In genomic region chr2:181682795-181683517, GRCh38 we compare ENCODE assay signal across 10 cellular contexts. TPM values are rescaled to one million over a fixed set of nuclear protein-coding genes. Genes with fewer than 3 reads are reported as not detected.
DNase-seq lines count a peak whose midpoint lies in the region; ATAC-seq and TF ChIP-seq lines count a peak whose summit lies in the region.
"Had no signal": no experiment of that assay in that cellular context is flagged by ENCODE, and none has a peak within 500 bp of the region (broad histone marks: within the 10 kb centered on the region; RNA-seq: fewer than 3 reads in every experiment).

No MANE protein-coding gene starts in this region.

- no peak for ATAC-seq in GM21526 (IDR thresholded peaks at IDR 0.05; ENCODE audit: low FRiP score, unreplicated experiment)
- ATAC-seq: heart left ventricle had no signal

- peak overlapping the region; percentile 46 for H3K4me3 Mint-ChIP-seq in activated CD4-positive, alpha-beta T cell treated with anti-CD3 and anti-CD28 coated beads, Interleukin-2, amount 10 ng/mL, durations not matched to agents 24 days and 14 days
- H3K4me3 Mint-ChIP-seq in glutamatergic neuron (ENCODE audit: unreplicated experiment), result peak overlapping the region; percentile 95

- no peak for TF ChIP-seq POLR2A in spleen (IDR thresholded peaks at IDR 0.05)

- H3K4me3 ChIP-seq in WERI-Rb-1 (ENCODE audit: low read depth, low read length) (peak overlapping the region; percentile 91), spleen (peak overlapping the region in 5 of 8 donors; percentile 12 to 60 (median 17))

- peak overlapping the region; percentile 64 for H3K27ac Mint-ChIP-seq in activated CD4-positive, alpha-beta T cell treated with anti-CD3 and anti-CD28 coated beads, Interleukin-2, amount 10 ng/mL, durations not matched to agents 24 days and 14 days
- H3K27ac Mint-ChIP-seq in glutamatergic neuron (ENCODE audit: unreplicated experiment), result peak overlapping the region; percentile 99

- peaks cover 16 to 65% (median 46%) of the 10 kb centered on the region in 6 donors for H3K4me1 ChIP-seq in spleen

- peaks cover 13% of the 10 kb centered on the region for H3K36me3 Mint-ChIP-seq in activated CD4-positive, alpha-beta T cell treated with anti-CD3 and anti-CD28 coated beads, Interleukin-2, amount 10 ng/mL, durations not matched to agents 24 days and 14 days (ENCODE audit: low read depth)
- H3K36me3 Mint-ChIP-seq in glutamatergic neuron (ENCODE audit: unreplicated experiment), result peaks cover 5% of the 10 kb centered on the region

- H3K9me3 ChIP-seq in WERI-Rb-1 (ENCODE audit: severe bottlenecking) (no peaks in the 10 kb centered on the region), spleen (peaks cover 0 to 12% (median 0%) of the 10 kb centered on the region in 8 donors)
- H3K9me3 ChIP-seq: heart left ventricle, right atrium auricular region had no signal

- H3K27me3 Mint-ChIP-seq in activated CD4-positive, alpha-beta T cell treated with anti-CD3 and anti-CD28 coated beads, Interleukin-2, amount 10 ng/mL, durations not matched to agents 24 days and 14 days, result peaks cover 90% of the 10 kb centered on the region
- H3K27me3 Mint-ChIP-seq in glutamatergic neuron (ENCODE audit: unreplicated experiment), result peaks cover 41% of the 10 kb centered on the region

- peaks cover 37% of the 10 kb centered on the region for H3K4me1 Mint-ChIP-seq in activated CD4-positive, alpha-beta T cell treated with anti-CD3 and anti-CD28 coated beads, Interleukin-2, amount 10 ng/mL, durations not matched to agents 24 days and 14 days
- peaks cover 48% of the 10 kb centered on the region for H3K4me1 Mint-ChIP-seq in glutamatergic neuron (ENCODE audit: low read depth, unreplicated experiment)

- WGBS in spleen, 5 donors, result 4 to 11% (median 6%) methylated on average over 41 to 42 of the region's 42 CpGs

- peak overlapping the region; percentile 99 for H3K27ac ChIP-seq in WERI-Rb-1
- no peak overlapping the region for H3K27ac ChIP-seq in spleen
- H3K27ac ChIP-seq: heart left ventricle, right atrium auricular region had no signal

- TF ChIP-seq CTCF in WERI-Rb-1 (IDR thresholded peaks at IDR 0.05; ENCODE audit: low read depth, low read length), result no peak
- TF ChIP-seq CTCF in glutamatergic neuron (IDR thresholded peaks at IDR 0.05; ENCODE audit: partially characterized antibody, unreplicated experiment), result no peak
- TF ChIP-seq CTCF in spleen (IDR thresholded peaks at IDR 0.05 in 8 of 11, conservative IDR thresholded peaks at IDR 0.05 in 3 of 11), result no peak

- intact Hi-C loops in activated CD4-positive, alpha-beta T cell treated with anti-CD3 and anti-CD28 coated beads, Interleukin-2, amount 10 ng/mL, durations not matched to agents 24 days and 14 days (cut with micrococcal nuclease), result no loop called here
- intact Hi-C loops in spleen (cut with DNase I; ENCODE audit: low total_unique reads) (no loop called here), head of caudate nucleus (cut with DNase I) (no loop called here)

- no peaks in the 10 kb centered on the region for H3K27me3 ChIP-seq in WERI-Rb-1 (ENCODE audit: insufficient read depth, low read depth, severe bottlenecking)
- H3K27me3 ChIP-seq in spleen (replicated peaks in 1 of 7), result peaks cover 20 to 100% (median 95%) of the 10 kb centered on the region in 7 donors

- H3K36me3 ChIP-seq in WERI-Rb-1, result peaks cover 26% of the 10 kb centered on the region
- no peaks in the 10 kb centered on the region for H3K36me3 ChIP-seq in spleen
- H3K36me3 ChIP-seq: heart left ventricle, right atrium auricular region had no signal

- no peak for DNase-seq in activated CD4-positive, alpha-beta T cell treated with anti-CD3 and anti-CD28 coated beads, Interleukin-2, amount 10 ng/mL, durations not matched to agents 24 days and 14 days
- no peak for DNase-seq in activated CD4-positive, alpha-beta T cell treated with anti-CD3 and anti-CD28 coated beads, Interleukin-2, amount 50 U/mL, for 1 hour
- no peak for DNase-seq in WERI-Rb-1
- DNase-seq in glutamatergic neuron, result peak; percentile 38
- DNase-seq in spleen, result no peak
- DNase-seq in SHP77 treated with DMSO at 0.1 percent for 48 hours (lab: John Stamatoyannopoulos, UW), result no peak
- DNase-seq in head of caudate nucleus, result no peak
- DNase-seq: heart left ventricle had no signal

- peaks cover 33% of the 10 kb centered on the region for H3K9me3 Mint-ChIP-seq in activated CD4-positive, alpha-beta T cell treated with anti-CD3 and anti-CD28 coated beads, Interleukin-2, amount 10 ng/mL, durations not matched to agents 24 days and 14 days
- peaks cover 52% of the 10 kb centered on the region for H3K9me3 Mint-ChIP-seq in glutamatergic neuron (ENCODE audit: unreplicated experiment)

RNA-seq across cellular contexts. Expression of gene NEUROD1, which starts 2.6 kb away (rescaled TPM):
- total RNA-seq in activated CD4-positive, alpha-beta T cell treated with anti-CD3 and anti-CD28 coated beads, Interleukin-2, amount 10 ng/mL, durations not matched to agents 24 days and 14 days, result not detected in 2 replicates
- 65.5 TPM for total RNA-seq in glutamatergic neuron (ENCODE audit: unreplicated experiment)
- not detected for total RNA-seq in spleen
- under 1 TPM in 1 of 3 donors, not detected in 2; 0.10 TPM for polyA plus RNA-seq in spleen
- total RNA-seq: heart left ventricle, right atrium auricular region had no signal
- polyA plus RNA-seq: heart left ventricle had no signal

RNA-seq across cellular contexts. Expression of gene CERKL, which starts 26.1 kb away (rescaled TPM):
- 0.14 TPM in 1 of 2 replicates, not detected in the other for total RNA-seq in activated CD4-positive, alpha-beta T cell treated with anti-CD3 and anti-CD28 coated beads, Interleukin-2, amount 10 ng/mL, durations not matched to agents 24 days and 14 days
- 5.7 TPM for total RNA-seq in glutamatergic neuron (ENCODE audit: unreplicated experiment)
- 1 to 10 TPM in 1 of 7 donors, under 1 TPM in 6; 0.27 to 1.4 (median 0.60) TPM for total RNA-seq in spleen
- polyA plus RNA-seq in spleen, result 1 to 10 TPM; 1.7 to 2.3 (median 1.9) TPM
- total RNA-seq: heart left ventricle, right atrium auricular region had no signal
- polyA plus RNA-seq: heart left ventricle had no signal

Comparison
In these comparisons a context has a peak if more than half of its experiments do, and no peak if none do; other contexts are left out.
1. RNA of gene NEUROD1, which starts 2.6 kb away (total RNA-seq): 65.5 TPM in glutamatergic neuron (single experiment); not detected in activated CD4-positive, alpha-beta T cell treated with anti-CD3 and anti-CD28 coated beads, Interleukin-2, amount 10 ng/mL, durations not matched to agents 24 days and 14 days and not detected in spleen; every median in the first group is over 10 times any median in the second.